In genomic region chr17:45093444-45094110, GRCh38 we compare ENCODE assay signal across 11 cellular contexts. TPM values are rescaled to one million over a fixed set of nuclear protein-coding genes. Genes with fewer than 3 reads are reported as not detected.
DNase-seq lines count a peak whose midpoint lies in the region; ATAC-seq, FAIRE-seq and TF ChIP-seq lines count a peak whose summit lies in the region.
"Had no signal": no experiment of that assay in that cellular context is flagged by ENCODE, and none has a peak within 500 bp of the region (broad histone marks: within the 10 kb centered on the region; RNA-seq: fewer than 3 reads in every experiment).

No MANE protein-coding gene starts in this region.

- H3K9me3 ChIP-seq in HCT116 (ENCODE audit: control insufficient read depth in 1 of 2, insufficient read depth in 1 of 2, low read depth in 1 of 2, low read length in 2 of 2) (no peaks in the 10 kb centered on the region), kidney (ENCODE audit: control insufficient read depth in 1 of 2, low read length in 2 of 2) (no peaks in the 10 kb centered on the region), OCI-LY7 (ENCODE audit: low read length) (no peaks in the 10 kb centered on the region), MM.1S (replicated peaks; ENCODE audit: insufficient read depth, low read length) (no peaks in the 10 kb centered on the region)

- peaks cover 49 to 60% of the 10 kb centered on the region in 2 experiments for H3K36me3 ChIP-seq in HCT116 (ENCODE audit: control insufficient read depth in 1 of 2, insufficient read depth in 2 of 2, low read length in 2 of 2)
- H3K36me3 ChIP-seq in kidney (ENCODE audit: control insufficient read depth in 1 of 2, insufficient read depth in 2 of 2, low read length in 2 of 2), result peaks cover 45 to 69% of the 10 kb centered on the region in 2 donors
- H3K36me3 ChIP-seq in OCI-LY7 (ENCODE audit: insufficient read depth, low read length), result peaks cover 96% of the 10 kb centered on the region
- peaks cover 11% of the 10 kb centered on the region for H3K36me3 ChIP-seq in MM.1S (replicated peaks; ENCODE audit: insufficient read depth, low read length)

- no peak for TF ChIP-seq POLR2A in HCT116 (IDR thresholded peaks at IDR 0.05; ENCODE audit: borderline replicate concordance, extremely low read depth, insufficient read depth, insufficient read length)

- BruUV-seq in HCT116 (replicated peaks; lab: Mats Ljungman, UMichigan) (no TSS peak), MCF 10A (replicated peaks; lab: Mats Ljungman, UMichigan) (no TSS peak), OCI-LY7 (replicated peaks; lab: Mats Ljungman, UMichigan) (no TSS peak)

- no peaks in the 10 kb centered on the region for H4K20me1 ChIP-seq in HCT116 (ENCODE audit: insufficient read depth)
- H4K20me1 ChIP-seq in OCI-LY7 (ENCODE audit: insufficient read depth, low read length), result no peaks in the 10 kb centered on the region
- H4K20me1 ChIP-seq in MM.1S (ENCODE audit: insufficient read depth, low read length), result no peaks in the 10 kb centered on the region

- RAD21 ChIA-PET in HCT116 (lab: Charles Lee; ENCODE audit: low non-redundant PET in 1 of 2, low total read pairs in 2 of 2, uncharacterized antibody in 2 of 2, unreplicated experiment in 2 of 2), result no interaction called here

- intact Hi-C loops in HCT116 (cut with micrococcal nuclease), result loop anchor here (10.0 kb wide), 1 partner anchor 319 kb away; no protein-coding TSS in a partner anchor
- intact Hi-C loops in MCF 10A (cut with micrococcal nuclease), result loop anchor here (10.0 kb wide), 1 partner anchor 189 kb away; a partner anchor contains a TSS
- intact Hi-C loops in kidney (cut with DNase I), result no loop called here
- intact Hi-C loops in OCI-LY7 (cut with micrococcal nuclease; ENCODE audit: unreplicated experiment), result no loop called here

- peaks cover 25% of the 10 kb centered on the region for H3K4me1 Mint-ChIP-seq in MCF 10A (ENCODE audit: insufficient read depth, unreplicated experiment)

- no peak for TF ChIP-seq RAD21 in HCT116 (IDR thresholded peaks at IDR 0.05; ENCODE audit: low read depth)

- POLR2A ChIA-PET in HCT116 (lab: Charles Lee), result no interaction called here
- POLR2A ChIA-PET in MCF 10A (lab: Yijun Ruan, JAX), result interaction anchor here (0.6 to 2.7 kb wide), 19 partner anchors 9 to 176 kb away, joined by 3 to 21 read pairs (median 4); partner anchors contain the start of genes DCAKD, HEXIM1 and NMT1
- POLR2A ChIA-PET in OCI-LY7 (lab: Charles Lee), result no interaction called here

- peaks cover 23% of the 10 kb centered on the region for H3K79me2 ChIP-seq in HCT116 (ENCODE audit: insufficient read depth, low read length)
- H3K79me2 ChIP-seq in OCI-LY7 (ENCODE audit: insufficient read depth, low read depth, low read length), result no peaks in the 10 kb centered on the region
- no peaks in the 10 kb centered on the region for H3K79me2 ChIP-seq in MM.1S (ENCODE audit: low read length)

- H3K27me3 Mint-ChIP-seq in MCF 10A (ENCODE audit: insufficient read depth, unreplicated experiment), result no peaks in the 10 kb centered on the region
- H3K27me3 Mint-ChIP-seq: CD8-positive, alpha-beta memory T cell had no signal

- H3K4me2 ChIP-seq in HCT116 (ENCODE audit: low read length) (peak overlapping the region; percentile 41), OCI-LY7 (ENCODE audit: low read length) (no peak overlapping the region), MM.1S (ENCODE audit: low read depth, low read length) (no peak overlapping the region)

- TF ChIP-seq CTCF in HCT116 (IDR thresholded peaks at IDR 0.05 in 2 of 3, conservative IDR thresholded peaks at IDR 0.05 in 1 of 3; ENCODE audit: borderline replicate concordance in 1 of 3, insufficient read depth in 1 of 3, low read depth in 2 of 3, low read length in 2 of 3), result no peak
- no peak for TF ChIP-seq CTCF in MCF 10A (IDR thresholded peaks at IDR 0.05; ENCODE audit: unreplicated experiment)
- TF ChIP-seq CTCF in kidney (IDR thresholded peaks at IDR 0.05; ENCODE audit: borderline replicate concordance, extremely low read depth, insufficient read depth), result no peak
- no peak for TF ChIP-seq CTCF in OCI-LY7 (conservative IDR thresholded peaks at IDR 0.05; ENCODE audit: low read length)
- TF ChIP-seq CTCF in MM.1S (IDR thresholded peaks at IDR 0.05; ENCODE audit: low read length), result no peak

- H3K9me3 Mint-ChIP-seq in MCF 10A (ENCODE audit: unreplicated experiment), result no peaks in the 10 kb centered on the region
- H3K9me3 Mint-ChIP-seq: CD8-positive, alpha-beta memory T cell had no signal

- H3K36me3 Mint-ChIP-seq in MCF 10A (ENCODE audit: insufficient read depth, unreplicated experiment), result peaks cover 80% of the 10 kb centered on the region

- no peak for ATAC-seq in HCT116

- H3K4me3 Mint-ChIP-seq in MCF 10A (ENCODE audit: unreplicated experiment), result peak overlapping the region; percentile 44
- H3K4me3 Mint-ChIP-seq: CD8-positive, alpha-beta memory T cell had no signal

- H3K4me1 ChIP-seq in HCT116 (ENCODE audit: control insufficient read depth in 1 of 2, insufficient read depth in 2 of 2, low read length in 2 of 2), result peaks cover 3 to 24% of the 10 kb centered on the region in 2 experiments
- H3K4me1 ChIP-seq in kidney (ENCODE audit: control insufficient read depth in 1 of 2, insufficient read depth in 1 of 2, low read depth in 1 of 2, low read length in 2 of 2), result peaks cover 5 to 25% of the 10 kb centered on the region in 2 donors
- H3K4me1 ChIP-seq in OCI-LY7 (ENCODE audit: insufficient read depth, low read length, poor library complexity, severe bottlenecking), result no peaks in the 10 kb centered on the region
- no peaks in the 10 kb centered on the region for H3K4me1 ChIP-seq in MM.1S (ENCODE audit: low read length)

- no peak overlapping the region for H3K4me3 ChIP-seq in HCT116 (replicated peaks in 1 of 2; ENCODE audit: low read depth in 1 of 2, low read length in 2 of 2)
- H3K4me3 ChIP-seq in kidney (ENCODE audit: low read length in 2 of 2), result no peak overlapping the region
- H3K4me3 ChIP-seq in skin epidermis, result no peak overlapping the region
- no peak overlapping the region for H3K4me3 ChIP-seq in OCI-LY7 (ENCODE audit: low read depth, low read length, poor library complexity, severe bottlenecking)
- H3K4me3 ChIP-seq in MM.1S (ENCODE audit: low read length), result no peak overlapping the region

- no peaks in the 10 kb centered on the region for H3F3A ChIP-seq in MM.1S (ENCODE audit: insufficient read depth, low read length)

- no peaks in the 10 kb centered on the region for H3K9me2 ChIP-seq in HCT116 (ENCODE audit: insufficient read depth)
- H3K9me2 ChIP-seq in OCI-LY7 (ENCODE audit: insufficient read depth, low read length), result no peaks in the 10 kb centered on the region
- no peaks in the 10 kb centered on the region for H3K9me2 ChIP-seq in MM.1S (replicated peaks; ENCODE audit: insufficient read depth, low read length)

- H3K27me3 ChIP-seq in HCT116 (ENCODE audit: insufficient read depth, low read length), result no peaks in the 10 kb centered on the region
- H3K27me3 ChIP-seq in MM.1S (replicated peaks; ENCODE audit: insufficient read depth, low read length), result no peaks in the 10 kb centered on the region

- DNase-seq in HCT116 (ENCODE audit: low read depth, low spot score), result no peak
- DNase-seq in MCF 10A (ENCODE audit: unreplicated experiment), result peak; percentile 18
- no peak for DNase-seq in kidney
- no peak for DNase-seq in OCI-LY7 (ENCODE audit: low spot score)
- DNase-seq in MM.1S, result no peak
- no peak for DNase-seq in NOMO-1 (lab: John Stamatoyannopoulos, UW; ENCODE audit: unreplicated experiment in 2 of 2)
- DNase-seq in foreskin melanocyte, result no peak
- DNase-seq: effector CD4-positive, alpha-beta T cell; NCI-H187 had no signal

- FAIRE-seq in kidney (lab: Jason Lieb, UNC), result no peak

- CTCF ChIA-PET in HCT116 (lab: Charles Lee) (interaction anchor here (0.9 kb wide), 1 partner anchor 42 kb away, joined by 3 read pairs; the partner anchor contains the start of gene ACBD4), MCF 10A (lab: Yijun Ruan, JAX) (interaction anchor here (0.6 to 8.1 kb wide), 6 partner anchors 11 to 173 kb away, joined by 3 to 67 read pairs (median 4); partner anchors contain the start of gene HEXIM1), OCI-LY7 (lab: Charles Lee; ENCODE audit: unreplicated experiment) (no interaction called here)

- H3K27ac Mint-ChIP-seq in MCF 10A (ENCODE audit: low read depth, unreplicated experiment), result peak overlapping the region; percentile 98

- no peak overlapping the region for H2AFZ ChIP-seq in HCT116 (ENCODE audit: low read depth, low read length, poor library complexity, severe bottlenecking)
- H2AFZ ChIP-seq in OCI-LY7 (ENCODE audit: low read length), result no peak overlapping the region
- H2AFZ ChIP-seq in MM.1S (ENCODE audit: low read length), result no peak overlapping the region

- H3K9ac ChIP-seq in HCT116 (ENCODE audit: low read length) (peak overlapping the region; percentile 9; the same call in 1 of the 2 replicates), kidney (ENCODE audit: low read length in 2 of 2) (peak overlapping the region in 1 of 2 donors; percentile 26), MM.1S (ENCODE audit: low read length) (no peak overlapping the region)

- peak overlapping the region; percentile 42 for H3K27ac ChIP-seq in HCT116 (ENCODE audit: low read depth, low read length)
- H3K27ac ChIP-seq in kidney (ENCODE audit: low read depth in 2 of 2, low read length in 2 of 2), result peak overlapping the region; percentile 68 to 79
- peak overlapping the region in 20 of 21 experiments; percentile 15 to 87 (median 78) for H3K27ac ChIP-seq in skin epidermis
- H3K27ac ChIP-seq in OCI-LY7 (ENCODE audit: low read depth, low read length, poor library complexity, severe bottlenecking), result no peak overlapping the region
- no peak overlapping the region for H3K27ac ChIP-seq in MM.1S (ENCODE audit: low read length)

RNA-seq across cellular contexts. Expression of gene NMT1, which starts 32.5 kb away (rescaled TPM):
- total RNA-seq in HCT116 (2021; ENCODE audit: unreplicated experiment), result 173 TPM
- 124 and 172 TPM in 2 replicates for polyA plus RNA-seq in HCT116 (2012)
- 85.3 and 89.7 TPM in 2 replicates for total RNA-seq in MCF 10A (2022)
- total RNA-seq in kidney, result 98.5 TPM
- 72.3 TPM for polyA plus RNA-seq in kidney (ENCODE audit: insufficient read depth, low read depth, low replicate concordance)
- total RNA-seq in OCI-LY7 (2014; rRNA removed; shearing (Covaris generic)), result 65.7 and 82.3 TPM in 2 replicates
- total RNA-seq in OCI-LY7 (2022), result 126 and 134 TPM in 2 replicates

RNA-seq across cellular contexts. Expression of gene PLCD3, which starts 38.7 kb away (rescaled TPM):
- 197 TPM for total RNA-seq in HCT116 (2021; ENCODE audit: unreplicated experiment)
- 109 and 122 TPM in 2 replicates for polyA plus RNA-seq in HCT116 (2012)
- total RNA-seq in MCF 10A (2022), result 54.5 and 69.7 TPM in 2 replicates
- total RNA-seq in kidney, result 111 TPM
- 14.8 TPM for polyA plus RNA-seq in kidney (ENCODE audit: insufficient read depth, low read depth, low replicate concordance)
- 1.4 and 3.6 TPM in 2 replicates for total RNA-seq in OCI-LY7 (2014; rRNA removed; shearing (Covaris generic))
- 1.7 and 4.6 TPM in 2 replicates for total RNA-seq in OCI-LY7 (2022)

RNA-seq across cellular contexts. Expression of gene ACBD4, which starts 41.9 kb away (rescaled TPM):
- 13.6 TPM for total RNA-seq in HCT116 (2021; ENCODE audit: unreplicated experiment)
- 6.1 and 9.5 TPM in 2 replicates for polyA plus RNA-seq in HCT116 (2012)
- total RNA-seq in MCF 10A (2022), result 7.2 and 7.8 TPM in 2 replicates
- total RNA-seq in kidney, result 19.2 TPM
- polyA plus RNA-seq in kidney (ENCODE audit: insufficient read depth, low read depth, low replicate concordance), result 46.3 TPM
- 14.6 and 14.8 TPM in 2 replicates for total RNA-seq in OCI-LY7 (2014; rRNA removed; shearing (Covaris generic))
- total RNA-seq in OCI-LY7 (2022), result 22.2 and 24.0 TPM in 2 replicates

RNA-seq across cellular contexts. Expression of gene DCAKD, which starts 42.1 kb away (rescaled TPM):
- total RNA-seq in HCT116 (2021; ENCODE audit: unreplicated experiment) (31.9 TPM), MCF 10A (2022) (23.1 and 23.3 TPM in 2 replicates), kidney (34.9 TPM), OCI-LY7 (2022) (45.6 and 48.9 TPM in 2 replicates)
- polyA plus RNA-seq in HCT116 (2012), result 23.3 and 24.4 TPM in 2 replicates
- 27.5 TPM for polyA plus RNA-seq in kidney (ENCODE audit: insufficient read depth, low read depth, low replicate concordance)
- total RNA-seq in OCI-LY7 (2014; rRNA removed; shearing (Covaris generic)), result 40.8 and 53.1 TPM in 2 replicates

RNA-seq across cellular contexts. Expression of gene HEXIM1, which starts 54.7 kb away (rescaled TPM):
- total RNA-seq in HCT116 (2021; ENCODE audit: unreplicated experiment) (58.0 TPM), MCF 10A (2022) (22.5 and 26.7 TPM in 2 replicates), kidney (34.7 TPM), OCI-LY7 (2022) (16.4 and 17.2 TPM in 2 replicates)
- polyA plus RNA-seq in HCT116 (2012), result 29.6 and 33.0 TPM in 2 replicates
- polyA plus RNA-seq in kidney (ENCODE audit: insufficient read depth, low read depth, low replicate concordance), result 25.0 TPM
- total RNA-seq in OCI-LY7 (2014; rRNA removed; shearing (Covaris generic)), result 12.1 and 13.9 TPM in 2 replicates

Comparison
In these comparisons a context has a peak if more than half of its experiments do, and no peak if none do; other contexts are left out.
1. H3K27ac ChIP-seq: peak in HCT116 (single experiment), kidney (2 of 2) and skin epidermis (20 of 21); none in OCI-LY7 (single experiment) and MM.1S (single experiment).
2. intact Hi-C loops: an anchor here in HCT116 (10.0 kb wide) and MCF 10A (10.0 kb wide); none called in kidney and OCI-LY7.